Comparison of ENCODE assay signal across 21 cellular contexts in genomic region chr6:38522322-38522721, GRCh38.
DNase-seq lines count a peak whose midpoint lies in the region; ATAC-seq, FAIRE-seq and TF ChIP-seq lines count a peak whose summit lies in the region.
"Had no signal": no experiment of that assay in that cellular context is flagged by ENCODE, and none has a peak within 500 bp of the region (broad histone marks: within the 10 kb centered on the region; RNA-seq: fewer than 3 reads in every experiment).

No MANE protein-coding gene starts in this region.

- TF ChIP-seq POLR2A in vagina (IDR thresholded peaks at IDR 0.05) (no peak), HepG2 (IDR thresholded peaks at IDR 0.05; ENCODE audit: insufficient read depth in 1 of 2, low read depth in 2 of 2, low read length in 2 of 2) (no peak)

- no peak for FAIRE-seq in HepG2 (lab: Jason Lieb, UNC)
- FAIRE-seq: colon, endometrium had no signal

- H3K27me3 ChIP-seq in lower lobe of right lung (ENCODE audit: low read depth) (no peaks in the 10 kb centered on the region), vagina (no peaks in the 10 kb centered on the region), HepG2 (ENCODE audit: control insufficient read depth in 1 of 2, insufficient read depth in 2 of 2, low read length in 2 of 2) (no peaks in the 10 kb centered on the region; a peak in 1 of 5 replicates)
- H3K27me3 ChIP-seq: adrenal gland had no signal

- H3K4me3 ChIP-seq in lower lobe of right lung (no peak overlapping the region), vagina (no peak overlapping the region), HepG2 (replicated peaks in 1 of 3; ENCODE audit: insufficient read depth in 1 of 3, low read depth in 2 of 3, low read length in 3 of 3) (no peak overlapping the region)
- H3K4me3 ChIP-seq: adrenal gland, GM23338, psoas muscle had no signal

- in situ Hi-C loops in HepG2 (cut with HindIII; ENCODE audit: extremely low pct_ligation_motif_present, low pct_unique_long_range_greater_than_20kb): no loop called here

- no peak for TF ChIP-seq EP300 in HepG2 (IDR thresholded peaks at IDR 0.05; ENCODE audit: low read depth in 2 of 2, low read length in 2 of 2)
- no peak for TF ChIP-seq EP300 in HepG2 (CRISPR knock-in tag; IDR thresholded peaks at IDR 0.05; ENCODE audit: borderline replicate concordance)

- WGBS in HepG2 (ENCODE audit: low lambda C conversion rate): 12% methylated on average over 2 of the region's 2 CpGs

- CTCF ChIA-PET in HepG2 (lab: Yijun Ruan, JAX; ENCODE audit: low intra/inter-chr PET ratio, low total read pairs): no interaction called here

- no peak overlapping the region for H3K4me2 ChIP-seq in HepG2 (ENCODE audit: low read depth, low read length)
- H3K4me2 ChIP-seq: GM23338, SK-N-SH had no signal

- POLR2A ChIA-PET in HepG2 (lab: Yijun Ruan, JAX): interaction anchor here (0.9 kb wide), 1 partner anchor 10 kb away, joined by 3 read pairs; no protein-coding TSS in a partner anchor

- ATAC-seq in Right ventricle myocardium inferior (peak; percentile 73), lower lobe of right lung (peak; percentile 40 to 49), HepG2 (no peak)
- ATAC-seq: GM23338; Panc1; psoas muscle; stimulated activated memory B cell treated with anti-CD40 and anti-IgM and Interleukin-4, amounts not matched to agents 10 μg/mL and 1 μg/mL and 100 μg/mL, for 72 hours had no signal

- H3K36me3 ChIP-seq in lower lobe of right lung: no peaks in the 10 kb centered on the region
- peaks cover 0 to 11% of the 10 kb centered on the region in 2 donors for H3K36me3 ChIP-seq in vagina
- H3K36me3 ChIP-seq in HepG2 (replicated peaks in 1 of 2; ENCODE audit: control insufficient read depth in 1 of 2, insufficient read depth in 2 of 2, low read length in 2 of 2): no peaks in the 10 kb centered on the region
- H3K36me3 ChIP-seq: adrenal gland had no signal

- no peak overlapping the region for H2AFZ ChIP-seq in HepG2 (ENCODE audit: low read length)
- H2AFZ ChIP-seq: GM23338 had no signal

- H3K9ac ChIP-seq in HepG2 (ENCODE audit: insufficient read depth, low read depth, low read length): no peak overlapping the region
- H3K9ac ChIP-seq: SK-N-SH had no signal

- intact Hi-C loops in Right ventricle myocardium inferior (cut with DNase I) (no loop called here), cardiac septum (cut with DNase I) (no loop called here), lower lobe of right lung (cut with DNase I) (no loop called here), vagina (cut with DNase I) (no loop called here), HepG2 (cut with micrococcal nuclease; ENCODE audit: unreplicated experiment) (no loop called here)

- no peak for TF ChIP-seq RAD21 in HepG2 (CRISPR knock-in tag; IDR thresholded peaks at IDR 0.05)

- no TSS peak for BruUV-seq in HepG2 (replicated peaks; lab: Mats Ljungman, UMichigan)

- H3K9me3 ChIP-seq in lower lobe of right lung (peaks cover 10% of the 10 kb centered on the region), vagina (no peaks in the 10 kb centered on the region), HepG2 (ENCODE audit: low read length) (peaks cover 9% of the 10 kb centered on the region)
- H3K9me3 ChIP-seq: adrenal gland, psoas muscle, SK-N-SH had no signal

- H3K79me2 ChIP-seq in HepG2 (ENCODE audit: insufficient read depth, low read length): no peaks in the 10 kb centered on the region

- no peak overlapping the region for H3K27ac ChIP-seq in lower lobe of right lung
- H3K27ac ChIP-seq in vagina: peak overlapping the region; percentile 58
- H3K27ac ChIP-seq in HepG2 (ENCODE audit: extremely low read length, insufficient read depth, low read length): no peak overlapping the region
- H3K27ac ChIP-seq: 22Rv1, psoas muscle had no signal

- H3K4me1 ChIP-seq in lower lobe of right lung (peaks cover 3% of the 10 kb centered on the region), vagina (no peaks in the 10 kb centered on the region), HepG2 (ENCODE audit: insufficient read depth, low read length) (peaks cover 5% of the 10 kb centered on the region)
- H3K4me1 ChIP-seq: psoas muscle had no signal

- no peaks in the 10 kb centered on the region for H4K20me1 ChIP-seq in HepG2 (ENCODE audit: insufficient read depth, low read length)

- no peak for TF ChIP-seq CTCF in lower lobe of right lung (IDR thresholded peaks at IDR 0.05)
- TF ChIP-seq CTCF in vagina (IDR thresholded peaks at IDR 0.05): no peak
- TF ChIP-seq CTCF in HepG2 (CRISPR knock-in tag; IDR thresholded peaks at IDR 0.05): no peak

- DNase-seq in Right ventricle myocardium inferior (ENCODE audit: missing footprints) (no peak), cardiac septum (ENCODE audit: low spot score) (no peak), fibroblast of peridontal ligament (ENCODE audit: extremely low read depth) (peak; percentile 55), lower lobe of right lung (no peak), vagina (ENCODE audit: extremely low spot score in 2 of 2) (no peak), kidney glomerular epithelial cell (lab: John Stamatoyannopoulos, UW) (no peak), T1000 (lab: John Stamatoyannopoulos, UW) (no peak), HepG2 (ENCODE audit: low spot score) (no peak)
- DNase-seq: activated CD4-positive, alpha-beta T cell treated with anti-CD3 and anti-CD28 coated beads for 1 hour; activated effector memory CD4-positive, alpha-beta T cell treated with Interleukin-2 at 50 U/mL for 16 hours; mammary epithelial cell; NCI-H1436 treated with DMSO at 0.1 percent for 48 hours; psoas muscle; SK-N-SH had no signal

TF ChIP-seq in HepG2, 621 proteins besides CTCF, POLR2A, EP300 and RAD21 (continues in another document):
- TF ChIP-seq ZBTB46 (CRISPR knock-in tag; IDR thresholded peaks at IDR 0.05; ENCODE audit: borderline replicate concordance): no peak
- no peak for TF ChIP-seq HMGA1 (CRISPR knock-in tag; conservative IDR thresholded peaks at IDR 0.05)
- TF ChIP-seq AGO1 (IDR thresholded peaks at IDR 0.05; ENCODE audit: low read depth, low read length, poor library complexity, severe bottlenecking): no peak
- TF ChIP-seq SNAPC2 (CRISPR knock-in tag; IDR thresholded peaks at IDR 0.05): no peak
- TF ChIP-seq ZNF770 (CRISPR knock-in tag; IDR thresholded peaks at IDR 0.05): no peak
- TF ChIP-seq FOXA1 (IDR thresholded peaks at IDR 0.05): no peak
- TF ChIP-seq FOXA1 (CRISPR knock-in tag; IDR thresholded peaks at IDR 0.05): no peak
- no peak for TF ChIP-seq ZBTB43 (CRISPR knock-in tag; conservative IDR thresholded peaks at IDR 0.05)
